In the genomic region with DNA sequence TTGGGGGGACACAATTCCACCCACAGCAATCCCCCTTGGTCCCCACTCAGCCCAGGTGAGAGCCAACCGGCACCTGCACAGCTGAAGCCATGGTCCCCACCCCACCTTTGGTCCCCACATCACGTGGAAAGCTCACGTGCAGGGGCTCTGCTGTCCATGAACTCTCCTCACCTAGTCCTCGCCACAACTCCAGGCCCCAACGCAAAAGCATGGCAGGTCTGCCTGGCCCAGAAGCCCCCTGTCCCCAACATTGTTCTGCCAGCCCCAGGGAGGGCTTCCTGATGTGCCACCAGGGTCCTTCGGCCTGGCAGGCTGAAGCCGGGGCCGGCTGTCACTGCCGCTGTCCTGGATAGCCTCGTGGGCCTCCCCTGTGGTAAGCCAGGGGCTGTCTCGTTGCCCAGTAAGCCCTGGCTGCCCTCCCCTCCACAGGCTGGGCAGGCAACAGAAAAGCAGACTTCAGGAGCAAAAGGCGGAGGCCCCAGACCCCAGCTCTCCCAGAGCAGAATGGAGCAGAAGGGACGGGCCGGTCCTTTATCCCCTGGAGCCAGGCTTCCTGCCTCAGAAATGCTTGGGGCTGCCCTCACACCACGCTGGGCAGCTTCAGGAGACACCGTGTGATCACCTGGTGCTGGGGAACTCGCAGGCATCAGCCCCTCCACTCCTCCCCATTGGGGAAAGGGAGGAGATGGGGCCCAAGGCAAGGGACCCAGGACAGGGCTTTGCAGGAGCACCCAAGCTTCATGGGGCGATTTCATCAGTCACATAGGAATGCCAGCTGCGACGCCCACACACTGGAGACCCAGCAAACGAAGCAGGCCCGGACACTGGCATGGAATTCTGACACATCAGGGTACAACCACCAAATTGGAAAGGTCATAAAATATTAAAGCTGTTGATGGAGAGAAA, we compare ENCODE assay signal across 1 cellular context.
TF ChIP-seq lines count a peak whose summit lies in the region.

No MANE protein-coding gene starts in this region.

TF ChIP-seq in Ishikawa, 13 proteins besides CTCF, POLR2A, EP300 and RAD21 (continued from another document):
- no peak for TF ChIP-seq REST (IDR thresholded peaks at IDR 0.05; ENCODE audit: low read depth)
- TF ChIP-seq, protein P1, sequence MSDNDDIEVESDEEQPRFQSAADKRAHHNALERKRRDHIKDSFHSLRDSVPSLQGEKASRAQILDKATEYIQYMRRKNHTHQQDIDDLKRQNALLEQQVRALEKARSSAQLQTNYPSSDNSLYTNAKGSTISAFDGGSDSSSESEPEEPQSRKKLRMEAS (IDR thresholded peaks at IDR 0.05): no peak
